8 cellular contexts compared by ENCODE assay signal in the genomic region with DNA sequence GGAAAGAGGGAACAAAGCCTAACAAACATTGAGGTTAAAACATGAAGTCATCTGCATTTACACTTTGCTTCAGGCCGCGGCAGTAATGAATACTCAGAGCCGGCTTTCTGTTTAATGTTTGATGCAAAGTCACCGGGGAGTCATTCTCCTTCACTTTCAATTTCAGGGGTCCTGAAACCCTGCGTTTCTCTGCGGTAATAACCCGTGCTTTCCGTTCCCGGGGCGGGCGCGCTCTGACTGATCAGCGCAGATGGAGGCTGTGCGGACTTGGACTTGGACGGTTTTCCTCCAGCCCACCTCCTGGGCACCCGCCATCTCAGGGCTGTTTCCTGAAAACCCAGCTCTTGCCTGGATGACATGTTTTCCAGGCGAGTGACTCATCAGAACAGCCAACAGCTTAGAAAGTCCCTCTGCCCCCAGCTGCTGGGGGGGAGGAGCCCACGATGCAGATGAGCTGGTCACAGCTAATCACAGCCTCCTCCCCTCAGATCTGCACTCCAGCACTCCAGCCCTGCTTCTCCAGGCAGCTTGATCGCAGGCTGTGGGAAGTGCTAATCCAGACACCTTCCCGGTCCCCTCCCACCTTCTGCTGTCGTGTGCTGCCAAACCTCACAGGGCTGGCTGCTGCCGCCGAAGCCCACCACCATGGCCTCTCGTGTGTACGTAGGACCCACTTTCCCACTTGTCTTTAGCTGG.
DNase-seq lines count a peak whose midpoint lies in the region; ATAC-seq and TF ChIP-seq lines count a peak whose summit lies in the region.

No MANE protein-coding gene starts in this region.

- no peaks in the 10 kb centered on the region for H3K27me3 Mint-ChIP-seq in activated naive CD8-positive, alpha-beta T cell treated with anti-CD3 and anti-CD28 coated beads, Interleukin-2, amount 10 ng/mL, durations not matched to agents 7 days and 5 days
- H3K27me3 Mint-ChIP-seq in osteocyte (ENCODE audit: unreplicated experiment) = no peaks in the 10 kb centered on the region

- H3K27ac Mint-ChIP-seq in activated naive CD8-positive, alpha-beta T cell treated with anti-CD3 and anti-CD28 coated beads, Interleukin-2, amount 10 ng/mL, durations not matched to agents 7 days and 5 days = peak overlapping the region; percentile 86
- peak overlapping the region; percentile 100 for H3K27ac Mint-ChIP-seq in osteocyte (ENCODE audit: unreplicated experiment)

- CTCF ChIA-PET in HEK293 (lab: Yijun Ruan, JAX) (interaction anchor here (0.7 to 1.8 kb wide), 5 partner anchors 12 to 356 kb away, joined by 3 to 10 read pairs (median 4); partner anchors contain the start of gene NPTX1), SK-N-SH (lab: Yijun Ruan, JAX) (interaction anchor here (0.7 to 2.4 kb wide), 10 partner anchors 9 to 257 kb away, joined by 3 to 20 read pairs (median 4); no protein-coding TSS in a partner anchor)

- H4K20me1 ChIP-seq in SK-N-SH (ENCODE audit: insufficient read depth) = no peaks in the 10 kb centered on the region

- H3K27me3 ChIP-seq in SK-N-SH (ENCODE audit: insufficient read depth) = no peaks in the 10 kb centered on the region
- H3K27me3 ChIP-seq in testis = no peaks in the 10 kb centered on the region

- TF ChIP-seq CTCF in HEK293 (tag by site-specific recombination; IDR thresholded peaks at IDR 0.05) (no peak), SK-N-SH (IDR thresholded peaks at IDR 0.05) (no peak), osteocyte (IDR thresholded peaks at IDR 0.05) (no peak), testis (IDR thresholded peaks at IDR 0.05) (no peak)

- DNase-seq in GM03348 (ENCODE audit: low spot score) (peak; percentile 97), MV-4-11 (lab: John Stamatoyannopoulos, UW) (peak; percentile 88), SK-N-SH (peak; percentile 99), Right ventricle myocardium superior (peak; percentile 87), osteocyte (ENCODE audit: extremely low spot score, unreplicated experiment) (peak; percentile 93), testis (peak; percentile 89)
- DNase-seq in activated naive CD8-positive, alpha-beta T cell treated with anti-CD3 and anti-CD28 coated beads, Interleukin-2, amount 10 ng/mL, durations not matched to agents 7 days and 5 days = peak; percentile 82

- H3K4me1 ChIP-seq in HEK293 (ENCODE audit: control insufficient read depth, insufficient read depth, low read length) = peaks cover 6% of the 10 kb centered on the region
- peaks cover 20 to 47% of the 10 kb centered on the region in 2 experiments for H3K4me1 ChIP-seq in SK-N-SH (ENCODE audit: control insufficient read depth in 1 of 2, insufficient read depth in 2 of 2, low read depth in 1 of 2, low read length in 1 of 2)
- peaks cover 5% of the 10 kb centered on the region for H3K4me1 ChIP-seq in testis

- no peaks in the 10 kb centered on the region for H3K9me2 ChIP-seq in SK-N-SH

- peak overlapping the region; percentile 72 for H3K9ac ChIP-seq in SK-N-SH

- H3K36me3 Mint-ChIP-seq in activated naive CD8-positive, alpha-beta T cell treated with anti-CD3 and anti-CD28 coated beads, Interleukin-2, amount 10 ng/mL, durations not matched to agents 7 days and 5 days = peaks cover 14% of the 10 kb centered on the region
- peaks cover 6% of the 10 kb centered on the region for H3K36me3 Mint-ChIP-seq in osteocyte (ENCODE audit: unreplicated experiment)

- TF ChIP-seq EP300 in SK-N-SH (IDR thresholded peaks at IDR 0.05; ENCODE audit: borderline replicate concordance in 1 of 2, low read depth in 1 of 2, low read length in 1 of 2) = peak; percentile 69 to 73; a peak in 3 of 4 replicates

- peak; percentile 92 for ATAC-seq in activated naive CD8-positive, alpha-beta T cell treated with anti-CD3 and anti-CD28 coated beads, Interleukin-2, amount 10 ng/mL, durations not matched to agents 7 days and 5 days (ENCODE audit: low read depth)
- peak; percentile 96 for ATAC-seq in Right ventricle myocardium superior (ENCODE audit: poor library complexity)

- intact Hi-C loops in Right ventricle myocardium superior (cut with DNase I) = no loop called here
- intact Hi-C loops in testis (cut with DNase I; ENCODE audit: low total_unique reads) = no loop called here

- H3K4me1 Mint-ChIP-seq in activated naive CD8-positive, alpha-beta T cell treated with anti-CD3 and anti-CD28 coated beads, Interleukin-2, amount 10 ng/mL, durations not matched to agents 7 days and 5 days = peaks cover 31% of the 10 kb centered on the region
- H3K4me1 Mint-ChIP-seq in osteocyte (ENCODE audit: unreplicated experiment) = peaks cover 29% of the 10 kb centered on the region

- H3K4me3 Mint-ChIP-seq in activated naive CD8-positive, alpha-beta T cell treated with anti-CD3 and anti-CD28 coated beads, Interleukin-2, amount 10 ng/mL, durations not matched to agents 7 days and 5 days = peak overlapping the region; percentile 68
- H3K4me3 Mint-ChIP-seq in osteocyte (ENCODE audit: unreplicated experiment) = peak overlapping the region; percentile 87

- 0 out of 2 replicates have a peak, but pooled peaks have one; percentile 12 for TF ChIP-seq RAD21 in SK-N-SH (IDR thresholded peaks at IDR 0.05; ENCODE audit: low read length)

- no peaks in the 10 kb centered on the region for H3K9me3 ChIP-seq in HEK293 (ENCODE audit: control insufficient read depth, insufficient read depth, low read depth, low read length)
- no peaks in the 10 kb centered on the region for H3K9me3 ChIP-seq in SK-N-SH
- H3K9me3 ChIP-seq in testis = no peaks in the 10 kb centered on the region

- H3K27ac ChIP-seq in HEK293 (ENCODE audit: extremely low read depth, low read depth, low read length) (peak overlapping the region; percentile 70), SK-N-SH (ENCODE audit: low read depth in 2 of 2, low read length in 1 of 2) (peak overlapping the region; percentile 93 to 97), testis (peak overlapping the region; percentile 63 to 75)

- H3K36me3 ChIP-seq in HEK293 (ENCODE audit: control insufficient read depth in 2 of 2, insufficient read depth in 1 of 2, low read length in 2 of 2) = peaks cover 0 to 18% of the 10 kb centered on the region in 2 experiments; a peak in 1 of 3 replicates
- peaks cover 4 to 5% of the 10 kb centered on the region in 2 experiments for H3K36me3 ChIP-seq in SK-N-SH (replicated peaks in 1 of 2; ENCODE audit: control insufficient read depth in 1 of 2, insufficient read depth in 2 of 2, low read length in 1 of 2)
- no peaks in the 10 kb centered on the region for H3K36me3 ChIP-seq in testis (ENCODE audit: low read depth, missing control alignments)

- POLR2A ChIA-PET in HEK293 (lab: Yijun Ruan, JAX) (interaction anchor here (0.6 to 2.4 kb wide), 7 partner anchors 9 to 378 kb away, joined by 3 to 7 read pairs (median 3); no protein-coding TSS in a partner anchor), SK-N-SH (lab: Yijun Ruan, JAX) (interaction anchor here (0.7 to 2.1 kb wide), 9 partner anchors 13 to 291 kb away, joined by 3 to 9 read pairs (median 3); no protein-coding TSS in a partner anchor)
- POLR2A ChIA-PET in activated naive CD8-positive, alpha-beta T cell treated with anti-CD3 and anti-CD28 coated beads, Interleukin-2, amount 10 ng/mL, durations not matched to agents 7 days and 5 days (lab: Charles Lee) = interaction anchor here (0.8 to 3.2 kb wide), 14 partner anchors 10 to 379 kb away, joined by 3 to 31 read pairs (median 7); no protein-coding TSS in a partner anchor

- H3K4me3 ChIP-seq in HEK293 (ENCODE audit: low read depth, low read length) (peak overlapping the region; percentile 30), SK-N-SH (ENCODE audit: low read depth in 2 of 2, low read length in 1 of 2) (peak overlapping the region; percentile 48 to 54), testis (peak overlapping the region; percentile 29 to 40)

- H2AFZ ChIP-seq in SK-N-SH (ENCODE audit: low read depth) = peak overlapping the region; percentile 78

- 5% methylated on average over 25 of the region's 25 CpGs for WGBS in SK-N-SH (ENCODE audit: low lambda C conversion rate)
- WGBS in testis, 2 donors = 17 to 18% methylated on average over 14 to 25 of the region's 25 CpGs

- peak overlapping the region; percentile 77 for H3K4me2 ChIP-seq in SK-N-SH

- no peak for TF ChIP-seq POLR2A in testis (IDR thresholded peaks at IDR 0.05)

- no peaks in the 10 kb centered on the region for H3K79me2 ChIP-seq in SK-N-SH (ENCODE audit: insufficient read depth)

- H3F3A ChIP-seq in SK-N-SH (replicated peaks; ENCODE audit: insufficient read depth) = peaks cover 15% of the 10 kb centered on the region

- no peaks in the 10 kb centered on the region for H3K9me3 Mint-ChIP-seq in activated naive CD8-positive, alpha-beta T cell treated with anti-CD3 and anti-CD28 coated beads, Interleukin-2, amount 10 ng/mL, durations not matched to agents 7 days and 5 days
- H3K9me3 Mint-ChIP-seq in osteocyte (ENCODE audit: unreplicated experiment) = no peaks in the 10 kb centered on the region

TF ChIP-seq in HEK293, 187 proteins besides CTCF, POLR2A, EP300 and RAD21 (continues in another document):
- no peak for TF ChIP-seq ZNF776 (tag by site-specific recombination; IDR thresholded peaks at IDR 0.05; ENCODE audit: borderline replicate concordance)
- no peak for TF ChIP-seq ZNF585B (tag by site-specific recombination; IDR thresholded peaks at IDR 0.05)
- peak; percentile 63 for TF ChIP-seq ZBTB21 (tag by site-specific recombination; IDR thresholded peaks at IDR 0.05)
- no peak for TF ChIP-seq ZNF138 (tag by site-specific recombination; IDR thresholded peaks at IDR 0.05; ENCODE audit: borderline replicate concordance)
- TF ChIP-seq ZNF571 (tag by site-specific recombination; IDR thresholded peaks at IDR 0.05) = no peak

TF ChIP-seq in SK-N-SH, 30 proteins besides CTCF, POLR2A, EP300 and RAD21 (continues in another document):
- TF ChIP-seq TEAD4 (IDR thresholded peaks at IDR 0.05; ENCODE audit: borderline replicate concordance, insufficient read depth) (no peak), IRF3 (IDR thresholded peaks at IDR 0.05; ENCODE audit: low read depth, low read length) (no peak), RCOR1 (IDR thresholded peaks at IDR 0.05; ENCODE audit: low read length) (peak; percentile 73), TAF1 (IDR thresholded peaks at IDR 0.05; ENCODE audit: borderline replicate concordance, low read depth, low read length) (peak; percentile 55; the same call in 1 of the 2 replicates), JUND (IDR thresholded peaks at IDR 0.05) (peak; percentile 98; the same call in 1 of the 2 replicates)

Comparison
In these comparisons a context has a peak if more than half of its experiments do, and no peak if none do; other contexts are left out.
1. Peak in every context shown above with its lines: DNase-seq, ATAC-seq, H3K4me3 ChIP-seq and H3K27ac ChIP-seq.